ENCODE assay signal across 12 cellular contexts in genomic region chr10:113111900-113112853, GRCh38.
DNase-seq lines count a peak whose midpoint lies in the region; TF ChIP-seq lines count a peak whose summit lies in the region.
"Had no signal": no experiment of that assay in that cellular context is flagged by ENCODE, and none has a peak within 500 bp of the region (broad histone marks: within the 10 kb centered on the region; RNA-seq: fewer than 3 reads in every experiment).

No MANE protein-coding gene starts in this region.

- H3K9me3 ChIP-seq in esophagus (ENCODE audit: control insufficient read depth in 2 of 2, insufficient read depth in 1 of 2, low read depth in 1 of 2, low read length in 1 of 2): no peaks in the 10 kb centered on the region
- H3K9me3 ChIP-seq in mesenchymal stem cell (ENCODE audit: control insufficient read depth, low read length): no peaks in the 10 kb centered on the region

- peak overlapping the region in 1 of 2 experiments; percentile 3 for H3K23ac ChIP-seq in mesenchymal stem cell (ENCODE audit: low read length in 2 of 2)

- H2BK5ac ChIP-seq in mesenchymal stem cell (ENCODE audit: low read depth, low read length, poor library complexity, severe bottlenecking): no peak overlapping the region

- DNase-seq in AG20443 (ENCODE audit: low spot score) (peak; percentile 73), MV-4-11 (lab: John Stamatoyannopoulos, UW) (peak; percentile 15), mesenchymal stem cell (peak; percentile 46), AML-193 (lab: John Stamatoyannopoulos, UW) (no peak), GM13977 (ENCODE audit: low spot score) (no peak), GM19238 (ENCODE audit: insufficient read length, low spot score) (no peak)
- DNase-seq in stimulated activated CD4-positive, alpha-beta T cell treated with anti-CD3 and anti-CD28 coated beads, Interleukin-4, amount 100 ng/mL, for 4 hours: no peak
- DNase-seq: activated CD4-positive, alpha-beta T cell treated with anti-CD3 and anti-CD28 coated beads, Interleukin-2, amount 50 U/mL, for 4 hours; CD4-positive, CD25-positive, alpha-beta regulatory T cell; dorsolateral prefrontal cortex had no signal

- H4K8ac ChIP-seq in mesenchymal stem cell (ENCODE audit: low read length): no peak overlapping the region

- no peak overlapping the region for H2BK15ac ChIP-seq in mesenchymal stem cell (ENCODE audit: low read depth, poor library complexity, severe bottlenecking)

- H2AFZ ChIP-seq in mesenchymal stem cell (ENCODE audit: low read depth, low read length): no peak overlapping the region

- no peak overlapping the region for H2AK5ac ChIP-seq in mesenchymal stem cell (ENCODE audit: low read length, severe bottlenecking)

- H3K4me3 ChIP-seq in esophagus (ENCODE audit: low read depth in 1 of 2, low read length in 2 of 2) (no peak overlapping the region), mesenchymal stem cell (ENCODE audit: insufficient read depth in 1 of 2, low read depth in 1 of 2, low read length in 2 of 2) (no peak overlapping the region)
- H3K4me3 ChIP-seq: dorsolateral prefrontal cortex, SK-N-MC had no signal

- H3K27me3 ChIP-seq in esophagus (ENCODE audit: control insufficient read depth in 1 of 2, insufficient read depth in 2 of 2, low read length in 2 of 2) (no peaks in the 10 kb centered on the region), mesenchymal stem cell (ENCODE audit: control insufficient read depth in 1 of 2, insufficient read depth in 1 of 2, low read length in 2 of 2) (no peaks in the 10 kb centered on the region)
- H3K27me3 ChIP-seq: dorsolateral prefrontal cortex had no signal

- H2BK12ac ChIP-seq in mesenchymal stem cell (ENCODE audit: low read length in 2 of 2): no peak overlapping the region

- 48 to 50% methylated on average over 12 of the region's 12 CpGs for WGBS in esophagus, 2 donors
- 98% methylated on average over 10 of the region's 12 CpGs for WGBS in mesenchymal stem cell

- H4K91ac ChIP-seq in mesenchymal stem cell (ENCODE audit: low read length): no peak overlapping the region

- H3K36me3 ChIP-seq in esophagus (ENCODE audit: control insufficient read depth in 2 of 2, insufficient read depth in 2 of 2, low read length in 1 of 2): no peaks in the 10 kb centered on the region
- H3K36me3 ChIP-seq in mesenchymal stem cell (ENCODE audit: control insufficient read depth in 1 of 2, insufficient read depth in 2 of 2, low read depth in 1 of 2, low read length in 2 of 2): no peaks in the 10 kb centered on the region

- H3K14ac ChIP-seq in mesenchymal stem cell (ENCODE audit: low read length in 2 of 2): peak overlapping the region in 1 of 2 experiments; percentile 30

- TF ChIP-seq CTCF in GM13977 (IDR thresholded peaks at IDR 0.05; ENCODE audit: extremely low read depth, insufficient read depth, missing control alignments): no peak

- no peak overlapping the region for H3K4ac ChIP-seq in mesenchymal stem cell (ENCODE audit: low read depth in 1 of 2, low read length in 2 of 2)

- no peak overlapping the region for H2BK120ac ChIP-seq in mesenchymal stem cell (ENCODE audit: low read depth, low read length)

- no peak overlapping the region for H3K18ac ChIP-seq in mesenchymal stem cell (ENCODE audit: low read depth in 1 of 2, low read length in 2 of 2)

- H3K9ac ChIP-seq in mesenchymal stem cell (ENCODE audit: low read length): no peak overlapping the region

- peak overlapping the region; percentile 34 to 49 for H3K27ac ChIP-seq in esophagus (ENCODE audit: low read depth in 2 of 2, low read length in 1 of 2)
- H3K27ac ChIP-seq in mesenchymal stem cell (ENCODE audit: low read length, poor library complexity, severe bottlenecking): no peak overlapping the region
- H3K27ac ChIP-seq: dorsolateral prefrontal cortex, SK-N-MC had no signal

- in situ Hi-C loops in GM13977 (cut with MboI; ENCODE audit: low pct_unique_long_range_greater_than_20kb, low sequenced_read_pairs, unreplicated experiment): no loop called here

- peaks cover 27% of the 10 kb centered on the region for H3K79me1 ChIP-seq in mesenchymal stem cell (replicated peaks; ENCODE audit: low read length, poor library complexity, severe bottlenecking)

- no peak overlapping the region for H3K4me2 ChIP-seq in mesenchymal stem cell (ENCODE audit: low read length, poor library complexity, severe bottlenecking)

- H3K4me1 ChIP-seq in esophagus (ENCODE audit: control insufficient read depth in 2 of 2, insufficient read depth in 2 of 2, low read length in 1 of 2) (peaks cover 0 to 8% of the 10 kb centered on the region in 2 donors), mesenchymal stem cell (ENCODE audit: control insufficient read depth, insufficient read depth, low read depth, low read length) (peaks cover 10% of the 10 kb centered on the region)

Comparison
In these comparisons a context has a peak if more than half of its experiments do, and no peak if none do; other contexts are left out.
1. DNase-seq: peak in AG20443 (single experiment), MV-4-11 (single experiment) and mesenchymal stem cell (single experiment); none in stimulated activated CD4-positive, alpha-beta T cell treated with anti-CD3 and anti-CD28 coated beads, Interleukin-4, amount 100 ng/mL, for 4 hours (0 of 2), AML-193 (0 of 2), GM13977 (single experiment) and GM19238 (single experiment).